Comparison of ENCODE assay signal across 16 cellular contexts in genomic region chr2:213253162-213253561, GRCh38. TPM values are rescaled to one million over a fixed set of nuclear protein-coding genes. Genes with fewer than 3 reads are reported as not detected.
DNase-seq lines count a peak whose midpoint lies in the region; ATAC-seq and TF ChIP-seq lines count a peak whose summit lies in the region.
"Had no signal": no experiment of that assay in that cellular context is flagged by ENCODE, and none has a peak within 500 bp of the region (broad histone marks: within the 10 kb centered on the region; RNA-seq: fewer than 3 reads in every experiment).

No MANE protein-coding gene starts in this region.

- DNase-seq in DMS153 treated with DMSO at 0.1 percent for 48 hours (lab: John Stamatoyannopoulos, UW; ENCODE audit: unreplicated experiment): peak; percentile 6
- DNase-seq in NCI-H1105 (lab: John Stamatoyannopoulos, UW): peak; percentile 21
- peak; percentile 78 for DNase-seq in NCI-H748 (lab: John Stamatoyannopoulos, UW; ENCODE audit: unreplicated experiment)
- no peak for DNase-seq in left lung
- no peak for DNase-seq in D341Med (ENCODE audit: low spot score)
- DNase-seq in naive thymus-derived CD8-positive, alpha-beta T cell: no peak
- no peak for DNase-seq in NCI-H2171 (lab: John Stamatoyannopoulos, UW)
- DNase-seq: CD8-positive, alpha-beta T cell; H7; NCI-H187; NK-92 treated with Interleukin-12 subunit alpha and Interleukin-12 subunit beta, amount 100 ng/mL, for 24 hours; PC-9; Right ventricle myocardium superior; SK-N-SH; T-helper 1 cell had no signal

- no peaks in the 10 kb centered on the region for H3K4me1 ChIP-seq in left lung

- no peaks in the 10 kb centered on the region for H3K4me1 Mint-ChIP-seq in naive thymus-derived CD8-positive, alpha-beta T cell

- intact Hi-C loops in left lung (cut with DNase I): loop anchor here in 1 of 2 donors (10.0 kb wide), 1 partner anchor 622 kb away; no protein-coding TSS in a partner anchor

- H3K27ac ChIP-seq in left lung: no peak overlapping the region
- H3K27ac ChIP-seq: PC-9 had no signal

- no peak overlapping the region for H3K4me3 ChIP-seq in left lung
- H3K4me3 ChIP-seq: PC-9 had no signal

- POLR2A ChIA-PET in naive thymus-derived CD8-positive, alpha-beta T cell (lab: Charles Lee): no interaction called here

- peaks cover 0 to 3% (median 0%) of the 10 kb centered on the region in 5 donors for H3K27me3 Mint-ChIP-seq in naive thymus-derived CD8-positive, alpha-beta T cell

- no peaks in the 10 kb centered on the region for H3K36me3 Mint-ChIP-seq in naive thymus-derived CD8-positive, alpha-beta T cell
- H3K36me3 Mint-ChIP-seq: CD8-positive, alpha-beta T cell had no signal

- no peak for TF ChIP-seq CTCF in left lung (IDR thresholded peaks at IDR 0.05)

- H3K36me3 ChIP-seq in left lung: no peaks in the 10 kb centered on the region

- no peaks in the 10 kb centered on the region for H3K27me3 ChIP-seq in left lung

- no peaks in the 10 kb centered on the region for H3K9me3 Mint-ChIP-seq in naive thymus-derived CD8-positive, alpha-beta T cell
- H3K9me3 Mint-ChIP-seq: CD8-positive, alpha-beta T cell had no signal

- H3K9me3 ChIP-seq in left lung: no peaks in the 10 kb centered on the region
- H3K9me3 ChIP-seq: SK-N-SH had no signal

- peak; percentile 60 for ATAC-seq in left lung
- ATAC-seq in naive thymus-derived CD8-positive, alpha-beta T cell: no peak
- ATAC-seq in HG03571 (IDR thresholded peaks at IDR 0.05; ENCODE audit: unreplicated experiment): no peak
- ATAC-seq: CD8-positive, alpha-beta T cell had no signal

- no peak overlapping the region for H3K27ac Mint-ChIP-seq in naive thymus-derived CD8-positive, alpha-beta T cell
- H3K27ac Mint-ChIP-seq: CD8-positive, alpha-beta T cell had no signal

- no peak overlapping the region for H3K4me3 Mint-ChIP-seq in naive thymus-derived CD8-positive, alpha-beta T cell
- H3K4me3 Mint-ChIP-seq: CD8-positive, alpha-beta T cell had no signal

RNA-seq across cellular contexts. Expression of gene SPAG16, which starts 31.1 kb away (rescaled TPM):
- 10 to 100 TPM; 11.1 to 15.0 TPM for total RNA-seq in left lung
- total RNA-seq in naive thymus-derived CD8-positive, alpha-beta T cell: 1 to 10 TPM; 8.0 to 8.3 TPM
- polyA plus RNA-seq in naive thymus-derived CD8-positive, alpha-beta T cell: 10 to 100 TPM; 15.1 to 20.3 (median 17.7) TPM

Comparison
In these comparisons a context has a peak if more than half of its experiments do, and no peak if none do; other contexts are left out.
1. DNase-seq: peak in DMS153 treated with DMSO at 0.1 percent for 48 hours (single experiment), NCI-H1105 (single experiment) and NCI-H748 (single experiment); none in left lung (0 of 2), D341Med (single experiment), naive thymus-derived CD8-positive, alpha-beta T cell (0 of 10) and NCI-H2171 (single experiment).